In genomic region chr14:55752580-55753365, GRCh38 we compare ENCODE assay signal across 11 cellular contexts.
DNase-seq lines count a peak whose midpoint lies in the region; ATAC-seq and TF ChIP-seq lines count a peak whose summit lies in the region.
"Had no signal": no experiment of that assay in that cellular context is flagged by ENCODE, and none has a peak within 500 bp of the region (broad histone marks: within the 10 kb centered on the region; RNA-seq: fewer than 3 reads in every experiment).

No MANE protein-coding gene starts in this region.

- peak; percentile 67 for ATAC-seq in esophagus mucosa
- no peak for ATAC-seq in HG03521 (IDR thresholded peaks at IDR 0.05; ENCODE audit: unreplicated experiment)
- ATAC-seq in HG02852 (IDR thresholded peaks at IDR 0.05; ENCODE audit: unreplicated experiment), result no peak
- ATAC-seq in natural killer cell treated with Interleukin-12 subunit alpha and Interleukin-12 subunit beta and Interleukin-15 and Interleukin-18, amount 100 ng/mL, for 72 hours, result no peak
- ATAC-seq: activated CD4-positive, alpha-beta T cell treated with anti-CD3 and anti-CD28 coated beads for 36 hours had no signal

- H3K27ac Mint-ChIP-seq in natural killer cell treated with Interleukin-12 subunit alpha and Interleukin-12 subunit beta and Interleukin-15 and Interleukin-18, amount 100 ng/mL, for 72 hours, result no peak overlapping the region
- H3K27ac Mint-ChIP-seq: activated CD4-positive, alpha-beta T cell treated with anti-CD3 and anti-CD28 coated beads for 36 hours had no signal

- no peaks in the 10 kb centered on the region for H3K9me3 ChIP-seq in GM23248 (ENCODE audit: low read depth)

- no peaks in the 10 kb centered on the region for H3K4me1 ChIP-seq in GM23248 (ENCODE audit: insufficient read depth)

- no peak overlapping the region for H3K9ac ChIP-seq in GM23248

- TF ChIP-seq CTCF in retinal pigment epithelial cell (conservative IDR thresholded peaks at IDR 0.05; ENCODE audit: low read depth, low read length), result no peak

- no peak overlapping the region for H3K4me3 Mint-ChIP-seq in natural killer cell treated with Interleukin-12 subunit alpha and Interleukin-12 subunit beta and Interleukin-15 and Interleukin-18, amount 100 ng/mL, for 72 hours
- H3K4me3 Mint-ChIP-seq: activated CD4-positive, alpha-beta T cell treated with anti-CD3 and anti-CD28 coated beads for 36 hours had no signal

- no peaks in the 10 kb centered on the region for H3K79me2 ChIP-seq in GM23248 (ENCODE audit: insufficient read depth)

- no peaks in the 10 kb centered on the region for H3K9me2 ChIP-seq in GM23248 (ENCODE audit: insufficient read depth)

- 56 to 57% methylated on average over 7 of the region's 7 CpGs for WGBS in GM23248 (ENCODE audit: low coverage in 1 of 2, low lambda C conversion rate in 2 of 2, missing lambda C conversion rate in 2 of 2), 2 experiments

- no peaks in the 10 kb centered on the region for H3K9me3 Mint-ChIP-seq in natural killer cell treated with Interleukin-12 subunit alpha and Interleukin-12 subunit beta and Interleukin-15 and Interleukin-18, amount 100 ng/mL, for 72 hours

- no peaks in the 10 kb centered on the region for H3K36me3 ChIP-seq in GM23248 (ENCODE audit: low read depth)
- H3K36me3 ChIP-seq: cardiac muscle cell had no signal

- DNase-seq in GM23248, result peak; percentile 39
- DNase-seq in NCI-H2227 treated with DMSO at 0.1 percent for 48 hours (lab: John Stamatoyannopoulos, UW), result peak; percentile 38
- DNase-seq in retinal pigment epithelial cell (ENCODE audit: low read depth), result peak; percentile 64
- no peak for DNase-seq in natural killer cell treated with Interleukin-12 subunit alpha and Interleukin-12 subunit beta and Interleukin-15 and Interleukin-18, amount 100 ng/mL, for 72 hours (ENCODE audit: low spot score)
- DNase-seq in ACHN, result no peak
- DNase-seq: activated CD4-positive, alpha-beta T cell treated with anti-CD3 and anti-CD28 coated beads for 36 hours; NCI-H1092 treated with DMSO at 0.1 percent for 48 hours had no signal

- H3K27ac ChIP-seq in GM23248, result no peak overlapping the region
- H3K27ac ChIP-seq: cardiac muscle cell had no signal

- H3K36me3 Mint-ChIP-seq in natural killer cell treated with Interleukin-12 subunit alpha and Interleukin-12 subunit beta and Interleukin-15 and Interleukin-18, amount 100 ng/mL, for 72 hours, result no peaks in the 10 kb centered on the region

- H3K4me2 ChIP-seq in GM23248 (ENCODE audit: unreplicated experiment), result no peak overlapping the region

- H2AFZ ChIP-seq in GM23248, result no peak overlapping the region

- peaks cover 0 to 3% of the 10 kb centered on the region in 2 donors for H3K4me1 Mint-ChIP-seq in natural killer cell treated with Interleukin-12 subunit alpha and Interleukin-12 subunit beta and Interleukin-15 and Interleukin-18, amount 100 ng/mL, for 72 hours (ENCODE audit: low read depth in 2 of 2)
- H3K4me1 Mint-ChIP-seq: activated CD4-positive, alpha-beta T cell treated with anti-CD3 and anti-CD28 coated beads for 36 hours had no signal

- no peak overlapping the region for H3K4me3 ChIP-seq in GM23248
- H3K4me3 ChIP-seq in retinal pigment epithelial cell (ENCODE audit: low read length), result no peak overlapping the region
- H3K4me3 ChIP-seq: cardiac muscle cell had no signal

- no peaks in the 10 kb centered on the region for H3K27me3 Mint-ChIP-seq in natural killer cell treated with Interleukin-12 subunit alpha and Interleukin-12 subunit beta and Interleukin-15 and Interleukin-18, amount 100 ng/mL, for 72 hours
- H3K27me3 Mint-ChIP-seq: activated CD4-positive, alpha-beta T cell treated with anti-CD3 and anti-CD28 coated beads for 36 hours had no signal

- no peaks in the 10 kb centered on the region for H4K20me1 ChIP-seq in GM23248 (ENCODE audit: insufficient read depth)

- no peaks in the 10 kb centered on the region for H3K27me3 ChIP-seq in GM23248 (replicated peaks; ENCODE audit: insufficient read depth)
- H3K27me3 ChIP-seq: cardiac muscle cell had no signal

- in situ Hi-C loops in GM23248 (cut with MboI), result no loop called here
- in situ Hi-C loops in ACHN (cut with HindIII; ENCODE audit: low pct_ligation_motif_present, low pct_unique_long_range_greater_than_20kb, low sequenced_read_pairs), result no loop called here

- no peaks in the 10 kb centered on the region for H3F3A ChIP-seq in GM23248 (ENCODE audit: insufficient read depth)

Comparison
In these comparisons a context has a peak if more than half of its experiments do, and no peak if none do; other contexts are left out.
1. DNase-seq: peak in GM23248 (single experiment), NCI-H2227 treated with DMSO at 0.1 percent for 48 hours (single experiment) and retinal pigment epithelial cell (single experiment); none in natural killer cell treated with Interleukin-12 subunit alpha and Interleukin-12 subunit beta and Interleukin-15 and Interleukin-18, amount 100 ng/mL, for 72 hours (single experiment) and ACHN (single experiment).